21 cellular contexts compared by ENCODE assay signal in genomic region chr6:110064744-110065524, GRCh38.
"Had no signal": no experiment of that assay in that cellular context is flagged by ENCODE, and none has a peak within 500 bp of the region (broad histone marks: within the 10 kb centered on the region; RNA-seq: fewer than 3 reads in every experiment).

No MANE protein-coding gene starts in this region.

- ATAC-seq: left ventricle myocardium superior; mucosa of descending colon; naive thymus-derived CD4-positive, alpha-beta T cell had no signal

- H3K9me3 Mint-ChIP-seq: activated naive CD8-positive, alpha-beta T cell treated with anti-CD3 and anti-CD28 coated beads for 36 hours; activated T-helper 1 cell treated with anti-CD3 and anti-CD28 coated beads, Interleukin-12 subunit alpha, Interleukin-12 subunit beta, Interleukin-2, Interleukin-4 antibody, amounts not matched to agents 30 ng/mL and 10 ng/mL and 1 ng/mL, durations not matched to agents 14 hours and 24 hours and 36 hours; naive thymus-derived CD4-positive, alpha-beta T cell had no signal

- H3K4me1 ChIP-seq: spleen, thyroid gland had no signal

- H3K27ac Mint-ChIP-seq: activated naive CD8-positive, alpha-beta T cell treated with anti-CD3 and anti-CD28 coated beads for 36 hours; activated T-helper 1 cell treated with anti-CD3 and anti-CD28 coated beads, Interleukin-12 subunit alpha, Interleukin-12 subunit beta, Interleukin-2, Interleukin-4 antibody, amounts not matched to agents 30 ng/mL and 10 ng/mL and 1 ng/mL, durations not matched to agents 14 hours and 24 hours and 36 hours; naive thymus-derived CD4-positive, alpha-beta T cell had no signal

- H3K36me3 ChIP-seq: neutrophil, spleen, thyroid gland had no signal

- H3K4me3 ChIP-seq: dorsolateral prefrontal cortex, mucosa of descending colon, spleen, thyroid gland had no signal

- H3K9me3 ChIP-seq: mucosa of descending colon, neutrophil, spleen, thyroid gland had no signal

- H3K27me3 ChIP-seq: thyroid gland had no signal

- H3K4me3 Mint-ChIP-seq: activated naive CD8-positive, alpha-beta T cell treated with anti-CD3 and anti-CD28 coated beads for 36 hours; activated T-helper 1 cell treated with anti-CD3 and anti-CD28 coated beads, Interleukin-12 subunit alpha, Interleukin-12 subunit beta, Interleukin-2, Interleukin-4 antibody, amounts not matched to agents 30 ng/mL and 10 ng/mL and 1 ng/mL, durations not matched to agents 14 hours and 24 hours and 36 hours; naive thymus-derived CD4-positive, alpha-beta T cell had no signal

- FAIRE-seq: colon had no signal

- H3K36me3 Mint-ChIP-seq: activated naive CD8-positive, alpha-beta T cell treated with anti-CD3 and anti-CD28 coated beads for 36 hours had no signal

- H3K27ac ChIP-seq: neutrophil, spleen, thyroid gland, VCaP had no signal

- DNase-seq: activated CD4-positive, alpha-beta T cell treated with anti-CD3 and anti-CD28 coated beads, Interleukin-2, amount 50 U/mL, for 48 hours; activated naive CD4-positive, alpha-beta T cell; activated naive CD8-positive, alpha-beta T cell treated with anti-CD3 and anti-CD28 coated beads for 36 hours; activated T-cell treated with anti-CD3 and anti-CD28 coated beads for 4 hours; amniotic stem cell; central memory CD4-positive, alpha-beta T cell; dorsolateral prefrontal cortex; foreskin fibroblast; left ventricle myocardium superior; mesenchymal stem cell; mucosa of descending colon; naive thymus-derived CD4-positive, alpha-beta T cell; spleen; stimulated activated CD4-positive, alpha-beta T cell treated with anti-CD3 and anti-CD28 coated beads, Interleukin-4, amount 100 ng/mL, for 4 hours; stimulated activated naive CD4-positive, alpha-beta T cell; T1000; thyroid gland had no signal
